9 cellular contexts compared by ENCODE assay signal in genomic region chr11:44977493-44977984, GRCh38. TPM values are rescaled to one million over a fixed set of nuclear protein-coding genes. Genes with fewer than 3 reads are reported as not detected.
DNase-seq lines count a peak whose midpoint lies in the region; ATAC-seq and TF ChIP-seq lines count a peak whose summit lies in the region.
"Had no signal": no experiment of that assay in that cellular context is flagged by ENCODE, and none has a peak within 500 bp of the region (broad histone marks: within the 10 kb centered on the region; RNA-seq: fewer than 3 reads in every experiment).

No MANE protein-coding gene starts in this region.

- no peak for TF ChIP-seq POLR2A in stomach (IDR thresholded peaks at IDR 0.05)

- no TSS peak for BruUV-seq in PC-3 (replicated peaks; lab: Mats Ljungman, UMichigan)

- no peaks in the 10 kb centered on the region for H3K9me3 ChIP-seq in PC-3 (ENCODE audit: low read length)
- H3K9me3 ChIP-seq in stomach: no peaks in the 10 kb centered on the region

- H3K27ac ChIP-seq in PC-3 (ENCODE audit: low read length) (no peak overlapping the region), stomach (peak overlapping the region; percentile 26 to 90 (median 84))
- H3K27ac ChIP-seq: dorsolateral prefrontal cortex had no signal

- H3K79me2 ChIP-seq in PC-3 (ENCODE audit: low read length): no peaks in the 10 kb centered on the region

- H3K4me3 ChIP-seq in PC-3 (ENCODE audit: low read length) (no peak overlapping the region), fibroblast of mammary gland (ENCODE audit: control insufficient read depth, low read depth, low read length) (no peak overlapping the region), stomach (no peak overlapping the region)
- H3K4me3 ChIP-seq: dorsolateral prefrontal cortex had no signal

- intact Hi-C loops in activated naive CD4-positive, alpha-beta T cell treated with anti-CD3 and anti-CD28 coated beads for 36 hours (cut with micrococcal nuclease): loop anchor here (5.0 kb wide), 1 partner anchor 40 kb away; no protein-coding TSS in a partner anchor
- intact Hi-C loops in PC-3 (cut with micrococcal nuclease) (no loop called here), stomach (cut with DNase I; ENCODE audit: low total_unique reads) (no loop called here)

- H4K20me1 ChIP-seq in PC-3 (ENCODE audit: low read length): no peaks in the 10 kb centered on the region

- no peak overlapping the region for H3K4me3 Mint-ChIP-seq in activated naive CD4-positive, alpha-beta T cell treated with anti-CD3 and anti-CD28 coated beads for 36 hours

- no peaks in the 10 kb centered on the region for H3K9me3 Mint-ChIP-seq in activated naive CD4-positive, alpha-beta T cell treated with anti-CD3 and anti-CD28 coated beads for 36 hours

- peak; percentile 26 for DNase-seq in activated naive CD4-positive, alpha-beta T cell treated with anti-CD3 and anti-CD28 coated beads for 36 hours
- DNase-seq in activated naive CD4-positive, alpha-beta T cell treated with anti-CD3 and anti-CD28 coated beads, Interleukin-2, amount 50 U/mL, for 16 hours: no peak
- DNase-seq in PC-3 (peak; percentile 9), fibroblast of mammary gland (ENCODE audit: low read depth) (no peak), stomach (peak; percentile 55), NCI-H187 (lab: John Stamatoyannopoulos, UW) (no peak)
- DNase-seq: dorsolateral prefrontal cortex had no signal

- no peaks in the 10 kb centered on the region for H3K9me2 ChIP-seq in PC-3 (replicated peaks; ENCODE audit: low read length)

- H3K27me3 ChIP-seq in PC-3 (ENCODE audit: low read length) (no peaks in the 10 kb centered on the region), stomach (no peaks in the 10 kb centered on the region)

- H3K36me3 ChIP-seq in PC-3 (ENCODE audit: low read depth, low read length): no peaks in the 10 kb centered on the region
- H3K36me3 ChIP-seq in stomach: no peaks in the 10 kb centered on the region

- peaks cover 37% of the 10 kb centered on the region for H3K4me1 ChIP-seq in PC-3 (ENCODE audit: insufficient read depth, low read length)
- peaks cover 42 to 57% (median 49%) of the 10 kb centered on the region in 4 donors for H3K4me1 ChIP-seq in stomach

- ATAC-seq in PC-3: no peak
- no peak for ATAC-seq in HG03025 (IDR thresholded peaks at IDR 0.05; ENCODE audit: low FRiP score, unreplicated experiment)
- no peak for ATAC-seq in HG02852 (IDR thresholded peaks at IDR 0.05; ENCODE audit: unreplicated experiment)

- no peak overlapping the region for H3K9ac ChIP-seq in PC-3 (ENCODE audit: low read length)

- no peaks in the 10 kb centered on the region for H3K27me3 Mint-ChIP-seq in activated naive CD4-positive, alpha-beta T cell treated with anti-CD3 and anti-CD28 coated beads for 36 hours (ENCODE audit: low read depth)

- 10 to 25% (median 17%) methylated on average over 9 of the region's 9 CpGs for whole genome bisulfite sequencing in stomach, 5 donors

- TF ChIP-seq EP300 in stomach (IDR thresholded peaks at IDR 0.05): no peak

- no peaks in the 10 kb centered on the region for H3F3A ChIP-seq in PC-3 (ENCODE audit: low read length, unreplicated experiment)

- no peak overlapping the region for H3K4me2 ChIP-seq in PC-3 (ENCODE audit: low read length)

- no peaks in the 10 kb centered on the region for H3K36me3 Mint-ChIP-seq in activated naive CD4-positive, alpha-beta T cell treated with anti-CD3 and anti-CD28 coated beads for 36 hours (ENCODE audit: low read depth)

- POLR2A ChIA-PET in PC-3 (lab: Charles Lee; ENCODE audit: unreplicated experiment): interaction anchor here (0.7 kb wide), 1 partner anchor 41 kb away, joined by 3 read pairs; no protein-coding TSS in a partner anchor

- H3K27ac Mint-ChIP-seq in activated naive CD4-positive, alpha-beta T cell treated with anti-CD3 and anti-CD28 coated beads for 36 hours: no peak overlapping the region

- no peak overlapping the region for H2AFZ ChIP-seq in PC-3 (ENCODE audit: low read length)

- CTCF ChIA-PET in activated naive CD4-positive, alpha-beta T cell treated with anti-CD3 and anti-CD28 coated beads for 36 hours (lab: Charles Lee): interaction anchor here (5.1 kb wide), 1 partner anchor 126 kb away, joined by 29 read pairs; no protein-coding TSS in a partner anchor
- CTCF ChIA-PET in PC-3 (lab: Charles Lee): no interaction called here

- peaks cover 9% of the 10 kb centered on the region for H3K4me1 Mint-ChIP-seq in activated naive CD4-positive, alpha-beta T cell treated with anti-CD3 and anti-CD28 coated beads for 36 hours (ENCODE audit: low read depth)

- TF ChIP-seq CTCF in PC-3 (conservative IDR thresholded peaks at IDR 0.05; ENCODE audit: low read depth, low read length) (peak; percentile 45; the same call in 1 of the 2 replicates), fibroblast of mammary gland (conservative IDR thresholded peaks at IDR 0.05; ENCODE audit: control insufficient read depth, insufficient read depth, low read depth, low read length) (peak; percentile 13), stomach (IDR thresholded peaks at IDR 0.05) (no peak)

RNA-seq across cellular contexts. Expression of gene TP53I11, which starts 26.9 kb away (rescaled TPM):
- 10 to 100 TPM; 10.3 to 14.0 TPM for total RNA-seq in activated naive CD4-positive, alpha-beta T cell treated with anti-CD3 and anti-CD28 coated beads for 36 hours
- 30.8 and 32.8 TPM in 2 replicates for total RNA-seq in PC-3 (2014; rRNA removed)
- 100 to 1,000 TPM in 1 of 5 donors, 10 to 100 TPM in 4; 27.2 to 155 (median 31.6) TPM for total RNA-seq in stomach
- 10 to 100 TPM; 12.4 to 27.1 (median 18.5) TPM for polyA plus RNA-seq in stomach

Comparison
In these comparisons a context has a peak if more than half of its experiments do, and no peak if none do; other contexts are left out.
1. DNase-seq: peak in activated naive CD4-positive, alpha-beta T cell treated with anti-CD3 and anti-CD28 coated beads for 36 hours (single experiment), PC-3 (single experiment) and stomach (single experiment); none in activated naive CD4-positive, alpha-beta T cell treated with anti-CD3 and anti-CD28 coated beads, Interleukin-2, amount 50 U/mL, for 16 hours (single experiment), fibroblast of mammary gland (single experiment) and NCI-H187 (0 of 2).
2. CTCF ChIP-seq: peak in PC-3 (single experiment) and fibroblast of mammary gland (single experiment); none in stomach (0 of 7).